In genomic region chrX:103730746-103731508, GRCh38 we compare ENCODE assay signal across 13 cellular contexts. TPM values are rescaled to one million over a fixed set of nuclear protein-coding genes. Genes with fewer than 3 reads are reported as not detected.
DNase-seq lines count a peak whose midpoint lies in the region; ATAC-seq, FAIRE-seq and TF ChIP-seq lines count a peak whose summit lies in the region.
"Had no signal": no experiment of that assay in that cellular context is flagged by ENCODE, and none has a peak within 500 bp of the region (broad histone marks: within the 10 kb centered on the region; RNA-seq: fewer than 3 reads in every experiment).

No MANE protein-coding gene starts in this region.

- DNase-seq in H4 (ENCODE audit: low spot score), result peak; percentile 29
- peak; percentile 77 for DNase-seq in astrocyte (ENCODE audit: low read depth)
- peak; percentile 64 for DNase-seq in glutamatergic neuron
- DNase-seq in gastrocnemius medialis, result peak in 1 of 2 donors; percentile 17
- no peak for DNase-seq in activated CD4-positive, alpha-beta T cell treated with anti-CD3 and anti-CD28 coated beads, Interleukin-2, amount 50 U/mL, for 4 hours
- no peak for DNase-seq in COR-L47 (lab: John Stamatoyannopoulos, UW)
- DNase-seq in mucosa of descending colon, result no peak
- DNase-seq: activated CD8-positive, alpha-beta memory T cell treated with anti-CD3 and anti-CD28 coated beads for 24 hours; NCI-H1417; sigmoid colon; stimulated activated naive CD4-positive, alpha-beta T cell treated with Interleukin-2 at 50 U/mL for 16 hours had no signal

- H3K4me1 ChIP-seq in astrocyte (ENCODE audit: insufficient read depth, low read length), result peaks cover 35% of the 10 kb centered on the region
- no peaks in the 10 kb centered on the region for H3K4me1 ChIP-seq in gastrocnemius medialis
- H3K4me1 ChIP-seq in mucosa of descending colon (ENCODE audit: low read depth), result no peaks in the 10 kb centered on the region
- H3K4me1 ChIP-seq: sigmoid colon, SJSA1 had no signal

- FAIRE-seq in astrocyte (lab: Jason Lieb, UNC), result peak; percentile 95

- peak overlapping the region; percentile 77 for H3K9ac ChIP-seq in astrocyte (ENCODE audit: low read length)

- peaks cover 18% of the 10 kb centered on the region for H3K4me1 Mint-ChIP-seq in astrocyte (ENCODE audit: low read depth, unreplicated experiment)
- peaks cover 24% of the 10 kb centered on the region for H3K4me1 Mint-ChIP-seq in glutamatergic neuron (ENCODE audit: low read depth, unreplicated experiment)

- no peaks in the 10 kb centered on the region for H3K27me3 ChIP-seq in astrocyte (ENCODE audit: insufficient read depth, low read length)
- H3K27me3 ChIP-seq in gastrocnemius medialis, result peaks cover 0 to 4% (median 0%) of the 10 kb centered on the region in 3 donors
- H3K27me3 ChIP-seq: SJSA1 had no signal

- H3K27ac Mint-ChIP-seq in astrocyte (ENCODE audit: unreplicated experiment), result peak overlapping the region; percentile 95
- peak overlapping the region; percentile 100 for H3K27ac Mint-ChIP-seq in glutamatergic neuron (ENCODE audit: unreplicated experiment)

- H4K20me1 ChIP-seq in astrocyte (ENCODE audit: insufficient read depth, low read length), result no peaks in the 10 kb centered on the region

- H3K36me3 Mint-ChIP-seq in astrocyte (ENCODE audit: low read depth, unreplicated experiment) (no peaks in the 10 kb centered on the region), glutamatergic neuron (ENCODE audit: unreplicated experiment) (no peaks in the 10 kb centered on the region)

- H3K4me2 ChIP-seq in astrocyte (ENCODE audit: low read length), result peak overlapping the region; percentile 72

- in situ Hi-C loops in gastrocnemius medialis (cut with MboI; ENCODE audit: low sequenced_read_pairs in 4 of 4), result no loop called here

- H3K9me3 Mint-ChIP-seq in astrocyte (ENCODE audit: unreplicated experiment), result no peaks in the 10 kb centered on the region
- H3K9me3 Mint-ChIP-seq in glutamatergic neuron (ENCODE audit: unreplicated experiment), result peaks cover 2% of the 10 kb centered on the region

- peak; percentile 36 to 44 for ATAC-seq in gastrocnemius medialis
- no peak for ATAC-seq in mucosa of descending colon
- no peak for ATAC-seq in HG03439 (IDR thresholded peaks at IDR 0.05; ENCODE audit: unreplicated experiment)

- TF ChIP-seq CTCF in astrocyte (IDR thresholded peaks at IDR 0.05; ENCODE audit: insufficient read depth, low read depth, low read length), result no peak
- no peak for TF ChIP-seq CTCF in glutamatergic neuron (IDR thresholded peaks at IDR 0.05; ENCODE audit: partially characterized antibody, unreplicated experiment)
- no peak for TF ChIP-seq CTCF in gastrocnemius medialis (IDR thresholded peaks at IDR 0.05 in 4 of 5, conservative IDR thresholded peaks at IDR 0.05 in 1 of 5)
- TF ChIP-seq CTCF in mucosa of descending colon (IDR thresholded peaks at IDR 0.05), result no peak

- peak overlapping the region; percentile 69 for H2AFZ ChIP-seq in astrocyte (ENCODE audit: low read depth, low read length)

- H3K27me3 Mint-ChIP-seq in astrocyte (ENCODE audit: low read depth, unreplicated experiment), result peaks cover 3% of the 10 kb centered on the region
- H3K27me3 Mint-ChIP-seq in glutamatergic neuron (ENCODE audit: unreplicated experiment), result peaks cover 6% of the 10 kb centered on the region

- H3K4me3 Mint-ChIP-seq in astrocyte (ENCODE audit: unreplicated experiment), result peak overlapping the region; percentile 17
- peak overlapping the region; percentile 83 for H3K4me3 Mint-ChIP-seq in glutamatergic neuron (ENCODE audit: unreplicated experiment)

- TF ChIP-seq POLR2A in gastrocnemius medialis (IDR thresholded peaks at IDR 0.05), result no peak

- H3K4me3 ChIP-seq in astrocyte (ENCODE audit: insufficient read depth, low read depth, low read length), result no peak overlapping the region
- H3K4me3 ChIP-seq in gastrocnemius medialis, result no peak overlapping the region
- no peak overlapping the region for H3K4me3 ChIP-seq in mucosa of descending colon
- H3K4me3 ChIP-seq: sigmoid colon, SJSA1 had no signal

- peak overlapping the region; percentile 93 for H3K27ac ChIP-seq in astrocyte (ENCODE audit: low read depth, low read length)
- H3K27ac ChIP-seq in gastrocnemius medialis, result peak overlapping the region in 1 of 4 donors; percentile 30
- H3K27ac ChIP-seq: sigmoid colon, SJSA1 had no signal

- H3K9me3 ChIP-seq in astrocyte (ENCODE audit: insufficient read depth, low read depth, low read length) (no peaks in the 10 kb centered on the region), gastrocnemius medialis (no peaks in the 10 kb centered on the region), mucosa of descending colon (no peaks in the 10 kb centered on the region)
- H3K9me3 ChIP-seq: sigmoid colon, SJSA1 had no signal

- intact Hi-C loops in gastrocnemius medialis (cut with DNase I; ENCODE audit: low total_unique reads), result no loop called here
- intact Hi-C loops in mucosa of descending colon (cut with DNase I, micrococcal nuclease), result no loop called here

- H3K36me3 ChIP-seq in astrocyte (ENCODE audit: insufficient read depth, low read length) (no peaks in the 10 kb centered on the region), gastrocnemius medialis (no peaks in the 10 kb centered on the region), mucosa of descending colon (ENCODE audit: low read depth) (no peaks in the 10 kb centered on the region)
- H3K36me3 ChIP-seq: sigmoid colon, SJSA1 had no signal

- no peaks in the 10 kb centered on the region for H3K79me2 ChIP-seq in astrocyte (ENCODE audit: insufficient read depth, low read length)

RNA-seq across cellular contexts. Expression of gene TMEM31, which starts 20.2 kb away (rescaled TPM):
- total RNA-seq in H4 (2014; rRNA removed; shearing (Covaris generic)), result not detected in 2 replicates
- 0.43 TPM in 1 of 2 replicates, not detected in the other for total RNA-seq in astrocyte
- not detected for total RNA-seq in glutamatergic neuron (ENCODE audit: unreplicated experiment)
- not detected for total RNA-seq in gastrocnemius medialis
- under 1 TPM in 1 of 3 donors, not detected in 2; 0.43 TPM for total RNA-seq in mucosa of descending colon
- total RNA-seq: sigmoid colon, SJSA1 had no signal

RNA-seq across cellular contexts. Expression of gene MORF4L2, which starts 44.4 kb away (rescaled TPM):
- total RNA-seq in H4 (2014; rRNA removed; shearing (Covaris generic)), result 950 and 1,107 TPM in 2 replicates
- total RNA-seq in astrocyte, result 514 and 533 TPM in 2 replicates
- 409 TPM for total RNA-seq in glutamatergic neuron (ENCODE audit: unreplicated experiment)
- total RNA-seq in gastrocnemius medialis, result 100 to 1,000 TPM; 190 to 317 (median 213) TPM
- 100 to 1,000 TPM; 140 to 183 (median 181) TPM for total RNA-seq in mucosa of descending colon

RNA-seq across cellular contexts. Expression of gene PLP1, which starts 45.7 kb away (rescaled TPM):
- 0.02 TPM in 1 of 2 replicates, not detected in the other for total RNA-seq in H4 (2014; rRNA removed; shearing (Covaris generic))
- 5.2 and 10.2 TPM in 2 replicates for total RNA-seq in astrocyte
- total RNA-seq in glutamatergic neuron (ENCODE audit: unreplicated experiment), result 0.20 TPM
- 1 to 10 TPM in 2 of 4 donors, not detected in 2; 1.2 to 2.2 TPM for total RNA-seq in gastrocnemius medialis
- 10 to 100 TPM in 1 of 3 donors, 1 to 10 TPM in 2; 3.7 to 65.0 (median 4.9) TPM for total RNA-seq in mucosa of descending colon
- total RNA-seq: SJSA1 had no signal

Comparison
In these comparisons a context has a peak if more than half of its experiments do, and no peak if none do; other contexts are left out.
1. DNase-seq: peak in H4 (single experiment), astrocyte (single experiment) and glutamatergic neuron (single experiment); none in activated CD4-positive, alpha-beta T cell treated with anti-CD3 and anti-CD28 coated beads, Interleukin-2, amount 50 U/mL, for 4 hours (0 of 2), COR-L47 (single experiment) and mucosa of descending colon (0 of 3).
2. ATAC-seq: peak in gastrocnemius medialis (2 of 2); none in mucosa of descending colon (single experiment) and HG03439 (single experiment).